In the genomic region with DNA sequence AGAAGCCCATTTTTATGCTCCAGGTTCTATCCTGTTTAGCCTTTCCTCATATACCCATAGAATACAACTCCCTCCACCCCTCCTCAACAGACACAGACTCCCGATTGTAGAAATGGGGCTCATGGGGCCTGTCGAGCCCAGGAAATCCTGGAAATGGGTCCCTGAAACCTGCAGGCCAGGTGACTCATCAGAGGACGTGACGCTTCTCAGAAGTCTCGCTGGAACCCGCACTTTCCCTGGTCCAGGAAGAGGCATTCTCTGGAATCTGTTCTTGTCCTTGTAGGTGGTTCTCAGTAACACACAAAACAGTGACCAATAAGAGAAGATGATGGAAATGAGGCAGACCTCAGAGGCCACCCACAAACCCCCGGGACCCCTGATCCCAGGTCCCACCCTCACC, we compare ENCODE assay signal across 24 cellular contexts.
"Had no signal": no experiment of that assay in that cellular context is flagged by ENCODE, and none has a peak within 500 bp of the region (broad histone marks: within the 10 kb centered on the region; RNA-seq: fewer than 3 reads in every experiment).

No MANE protein-coding gene starts in this region.

- H3K36me3 Mint-ChIP-seq: activated naive CD4-positive, alpha-beta T cell treated with anti-CD3 and anti-CD28 coated beads, Interleukin-2, amount 50 U/mL, for 24 hours had no signal

- H3K9me3 ChIP-seq: ascending aorta, Peyer's patch, SJCRH30, SK-N-SH had no signal

- H3K9me3 Mint-ChIP-seq: activated CD4-positive, alpha-beta memory T cell treated with anti-CD3 and anti-CD28 coated beads, Interleukin-2, amount 10 ng/mL, durations not matched to agents 7 days and 5 days; activated naive CD4-positive, alpha-beta T cell treated with anti-CD3 and anti-CD28 coated beads, Interleukin-2, amount 50 U/mL, for 24 hours had no signal

- H3K4me3 ChIP-seq: ascending aorta, body of pancreas, Peyer's patch, SJCRH30 had no signal

- ATAC-seq: activated CD4-positive, alpha-beta T cell treated with anti-CD3 and anti-CD28 coated beads for 36 hours; body of pancreas had no signal

- H3K9me2 ChIP-seq: SK-N-SH had no signal

- H3K4me1 Mint-ChIP-seq: activated CD4-positive, alpha-beta memory T cell treated with anti-CD3 and anti-CD28 coated beads, Interleukin-2, amount 10 ng/mL, durations not matched to agents 7 days and 5 days had no signal

- H3K4me2 ChIP-seq: SK-N-SH had no signal

- H3K27ac ChIP-seq: ascending aorta, body of pancreas, Peyer's patch, RWPE1, SJCRH30, VCaP had no signal

- H3K27ac Mint-ChIP-seq: activated CD4-positive, alpha-beta memory T cell treated with anti-CD3 and anti-CD28 coated beads, Interleukin-2, amount 10 ng/mL, durations not matched to agents 7 days and 5 days; activated CD4-positive, alpha-beta T cell treated with anti-CD3 and anti-CD28 coated beads for 36 hours; activated naive CD4-positive, alpha-beta T cell treated with anti-CD3 and anti-CD28 coated beads, Interleukin-2, amount 50 U/mL, for 24 hours had no signal

- H3K36me3 ChIP-seq: ascending aorta, Peyer's patch, SJCRH30 had no signal

- H3K27me3 ChIP-seq: ascending aorta, body of pancreas, Peyer's patch, SJCRH30 had no signal

- H3K4me3 Mint-ChIP-seq: activated CD4-positive, alpha-beta memory T cell treated with anti-CD3 and anti-CD28 coated beads, Interleukin-2, amount 10 ng/mL, durations not matched to agents 7 days and 5 days; activated CD4-positive, alpha-beta T cell treated with anti-CD3 and anti-CD28 coated beads for 36 hours; activated naive CD4-positive, alpha-beta T cell treated with anti-CD3 and anti-CD28 coated beads, Interleukin-2, amount 50 U/mL, for 24 hours had no signal

- DNase-seq: activated CD4-positive, alpha-beta memory T cell treated with anti-CD3 and anti-CD28 coated beads, Interleukin-2, amount 10 ng/mL, durations not matched to agents 7 days and 5 days; activated CD4-positive, alpha-beta T cell treated with anti-CD3 and anti-CD28 coated beads for 36 hours; activated CD4-positive, alpha-beta T cell treated with anti-CD3 and anti-CD28 coated beads, Interleukin-2, amount 50 U/mL, for 1 hour; activated T-cell treated with anti-CD3 and anti-CD28 coated beads, Interleukin-2, amount 50 U/mL, for 1 hour; amniotic stem cell; body of pancreas; central memory CD4-positive, alpha-beta T cell; KG1; MM.1S; NCI-H1105; NCI-H1436; NCI-H1694 treated with DMSO at 0.1 percent for 48 hours; NCI-H2029 treated with DMSO at 0.1 percent for 48 hours; NCI-H510A treated with DMSO at 0.1 percent for 48 hours; NCI-H69; Peyer's patch; Right ventricle myocardium superior; SJCRH30; SK-N-SH; T-helper 1 cell had no signal

- H3K4me1 ChIP-seq: ascending aorta, body of pancreas, Peyer's patch, SJCRH30 had no signal
